In the genomic region with DNA sequence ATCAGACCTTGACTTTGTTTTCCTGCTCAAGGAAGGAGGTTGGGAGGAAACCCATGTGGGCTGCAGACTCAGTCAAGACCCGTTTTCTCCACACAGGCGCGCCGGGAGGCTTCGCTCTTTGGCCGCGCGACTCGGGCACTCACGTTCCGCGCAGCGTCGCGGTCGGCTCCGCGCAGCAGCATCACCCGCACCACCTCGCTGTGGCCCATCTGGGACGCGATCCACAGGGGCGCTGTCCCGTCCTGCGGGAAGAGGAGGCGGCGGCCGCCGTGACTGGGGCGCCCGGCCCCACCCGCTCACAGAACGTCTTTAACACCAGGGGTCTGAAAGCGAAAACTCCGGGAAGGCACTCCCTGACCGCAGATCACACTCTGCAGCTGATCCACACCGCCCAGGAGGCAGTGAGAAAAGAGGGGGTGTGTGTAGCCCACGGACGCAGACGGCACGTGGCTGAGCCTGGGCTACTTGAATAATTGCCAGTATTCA, we compare ENCODE assay signal across 1 cellular context.
TF ChIP-seq lines count a peak whose summit lies in the region.

No MANE protein-coding gene starts in this region.

TF ChIP-seq in SK-N-SH treated with all-trans-retinoic acid at 6 μM for 48 hours, 23 proteins besides CTCF, POLR2A, EP300 and RAD21 (continued from another document):
- TF ChIP-seq, protein P1, sequence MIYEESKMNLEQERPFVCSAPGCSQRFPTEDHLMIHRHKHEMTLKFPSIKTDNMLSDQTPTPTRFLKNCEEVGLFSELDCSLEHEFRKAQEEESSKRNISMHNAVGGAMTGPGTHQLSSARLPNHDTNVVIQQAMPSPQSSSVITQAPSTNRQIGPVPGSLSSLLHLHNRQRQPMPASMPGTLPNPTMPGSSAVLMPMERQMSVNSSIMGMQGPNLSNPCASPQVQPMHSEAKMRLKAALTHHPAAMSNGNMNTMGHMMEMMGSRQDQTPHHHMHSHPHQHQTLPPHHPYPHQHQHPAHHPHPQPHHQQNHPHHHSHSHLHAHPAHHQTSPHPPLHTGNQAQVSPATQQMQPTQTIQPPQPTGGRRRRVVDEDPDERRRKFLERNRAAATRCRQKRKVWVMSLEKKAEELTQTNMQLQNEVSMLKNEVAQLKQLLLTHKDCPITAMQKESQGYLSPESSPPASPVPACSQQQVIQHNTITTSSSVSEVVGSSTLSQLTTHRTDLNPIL (CRISPR knock-in tag; IDR thresholded peaks at IDR 0.05; ENCODE audit: low read depth), result no peak
- TF ChIP-seq ZNF8 (CRISPR knock-in tag; IDR thresholded peaks at IDR 0.05) (no peak), CSDC2 (CRISPR knock-in tag; IDR thresholded peaks at IDR 0.05) (no peak), ZFP3 (CRISPR knock-in tag; IDR thresholded peaks at IDR 0.05) (no peak), TCF4 (CRISPR knock-in tag; IDR thresholded peaks at IDR 0.05; ENCODE audit: borderline replicate concordance) (no peak), ZC3H10 (CRISPR knock-in tag; IDR thresholded peaks at IDR 0.05) (no peak), CSRNP3 (CRISPR knock-in tag; IDR thresholded peaks at IDR 0.05) (no peak), ZFP30 (CRISPR knock-in tag; IDR thresholded peaks at IDR 0.05) (no peak), RARB (CRISPR knock-in tag; IDR thresholded peaks at IDR 0.05) (no peak), ISL1 (CRISPR knock-in tag; IDR thresholded peaks at IDR 0.05) (no peak), ESRRG (CRISPR knock-in tag; IDR thresholded peaks at IDR 0.05) (no peak), ARNTL (CRISPR knock-in tag; IDR thresholded peaks at IDR 0.05; ENCODE audit: borderline replicate concordance, low read depth) (no peak)
- TF ChIP-seq, protein P2, sequence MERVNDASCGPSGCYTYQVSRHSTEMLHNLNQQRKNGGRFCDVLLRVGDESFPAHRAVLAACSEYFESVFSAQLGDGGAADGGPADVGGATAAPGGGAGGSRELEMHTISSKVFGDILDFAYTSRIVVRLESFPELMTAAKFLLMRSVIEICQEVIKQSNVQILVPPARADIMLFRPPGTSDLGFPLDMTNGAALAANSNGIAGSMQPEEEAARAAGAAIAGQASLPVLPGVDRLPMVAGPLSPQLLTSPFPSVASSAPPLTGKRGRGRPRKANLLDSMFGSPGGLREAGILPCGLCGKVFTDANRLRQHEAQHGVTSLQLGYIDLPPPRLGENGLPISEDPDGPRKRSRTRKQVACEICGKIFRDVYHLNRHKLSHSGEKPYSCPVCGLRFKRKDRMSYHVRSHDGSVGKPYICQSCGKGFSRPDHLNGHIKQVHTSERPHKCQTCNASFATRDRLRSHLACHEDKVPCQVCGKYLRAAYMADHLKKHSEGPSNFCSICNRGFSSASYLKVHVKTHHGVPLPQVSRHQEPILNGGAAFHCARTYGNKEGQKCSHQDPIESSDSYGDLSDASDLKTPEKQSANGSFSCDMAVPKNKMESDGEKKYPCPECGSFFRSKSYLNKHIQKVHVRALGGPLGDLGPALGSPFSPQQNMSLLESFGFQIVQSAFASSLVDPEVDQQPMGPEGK (CRISPR knock-in tag; IDR thresholded peaks at IDR 0.05; ENCODE audit: borderline replicate concordance), result no peak
